In genomic region chr22:41096841-41097240, GRCh38 we compare ENCODE assay signal across 9 cellular contexts. TPM values are rescaled to one million over a fixed set of nuclear protein-coding genes. Genes with fewer than 3 reads are reported as not detected.
A peak's percentile ranks its signal among the peaks of the same experiment; 100 is the strongest.
DNase-seq lines count a peak whose midpoint lies in the region; ATAC-seq and TF ChIP-seq lines count a peak whose summit lies in the region.
"Had no signal": no experiment of that assay in that cellular context is flagged by ENCODE, and none has a peak within 500 bp of the region (broad histone marks: within the 10 kb centered on the region; RNA-seq: fewer than 3 reads in every experiment).

No MANE protein-coding gene starts in this region.

- DNase-seq in activated T-cell treated with anti-CD3 and anti-CD28 coated beads, Interleukin-2, amount 50 U/mL, for 72 hours: no peak
- DNase-seq in activated T-cell treated with anti-CD3 and anti-CD28 coated beads, Interleukin-2, amount 50 U/mL, for 48 hours: no peak
- DNase-seq in SK-N-MC (ENCODE audit: low read depth, low spot score) (no peak), fibroblast of peridontal ligament (ENCODE audit: extremely low read depth) (peak; percentile 61), foreskin fibroblast (no peak)
- DNase-seq in activated CD4-positive, CD25-positive, alpha-beta regulatory T cell (lab: John Stamatoyannopoulos, UW): no peak
- DNase-seq: posterior cingulate gyrus had no signal

- peak overlapping the region; percentile 22; the same call in 1 of the 2 replicates for H3K27ac ChIP-seq in SK-N-MC

- TF ChIP-seq CTCF in foreskin fibroblast (IDR thresholded peaks at IDR 0.05; ENCODE audit: low read depth, low read length): no peak

- H3K36me3 ChIP-seq in SK-N-MC (ENCODE audit: insufficient read depth, low read length) (peaks cover 24% of the 10 kb centered on the region), skeletal muscle satellite cell (ENCODE audit: insufficient read depth, low read length) (peaks cover 11% of the 10 kb centered on the region)

- H3K9me3 Mint-ChIP-seq in activated T-cell treated with anti-CD3 and anti-CD28 coated beads, Interleukin-2, amount 50 U/mL, for 72 hours: no peaks in the 10 kb centered on the region

- H3K36me3 Mint-ChIP-seq in activated T-cell treated with anti-CD3 and anti-CD28 coated beads, Interleukin-2, amount 50 U/mL, for 72 hours (ENCODE audit: insufficient read depth in 2 of 2): peaks cover 8 to 28% of the 10 kb centered on the region in 2 donors

- peak overlapping the region; percentile 81 to 96 for H3K4me3 Mint-ChIP-seq in activated T-cell treated with anti-CD3 and anti-CD28 coated beads, Interleukin-2, amount 50 U/mL, for 72 hours

- no peaks in the 10 kb centered on the region for H3K27me3 Mint-ChIP-seq in activated T-cell treated with anti-CD3 and anti-CD28 coated beads, Interleukin-2, amount 50 U/mL, for 72 hours (ENCODE audit: low read depth)

- H3K9ac ChIP-seq in SK-N-MC (ENCODE audit: insufficient read length): no peak overlapping the region
- H3K9ac ChIP-seq in skeletal muscle satellite cell (ENCODE audit: low read depth, low read length): no peak overlapping the region

- peaks cover 64% of the 10 kb centered on the region for H3K4me1 Mint-ChIP-seq in activated T-cell treated with anti-CD3 and anti-CD28 coated beads, Interleukin-2, amount 50 U/mL, for 72 hours (ENCODE audit: low read depth)

- H3K4me3 ChIP-seq in SK-N-MC (no peak overlapping the region), skeletal muscle satellite cell (ENCODE audit: low read length) (no peak overlapping the region), foreskin fibroblast (ENCODE audit: low read depth in 1 of 2, low read length in 2 of 2) (no peak overlapping the region)

- no peak for ATAC-seq in activated T-cell treated with anti-CD3 and anti-CD28 coated beads, Interleukin-2, amount 50 U/mL, for 72 hours (replicated peaks in 1 of 2)
- ATAC-seq in HG02852 (IDR thresholded peaks at IDR 0.05; ENCODE audit: unreplicated experiment): no peak

- no peaks in the 10 kb centered on the region for H3K9me3 ChIP-seq in SK-N-MC (ENCODE audit: low read depth, low read length)
- H3K9me3 ChIP-seq in skeletal muscle satellite cell (replicated peaks; ENCODE audit: low read length): no peaks in the 10 kb centered on the region

- peak overlapping the region; percentile 82 for H3K27ac Mint-ChIP-seq in activated T-cell treated with anti-CD3 and anti-CD28 coated beads, Interleukin-2, amount 50 U/mL, for 72 hours

- peaks cover 28% of the 10 kb centered on the region for H3K4me1 ChIP-seq in skeletal muscle satellite cell (ENCODE audit: control insufficient read depth, insufficient read depth, low read length)

- peak overlapping the region; percentile 85 for H3K4me2 ChIP-seq in skeletal muscle satellite cell (ENCODE audit: low read length)

- H3K27me3 ChIP-seq in skeletal muscle satellite cell (ENCODE audit: control insufficient read depth, insufficient read depth, low read length): no peaks in the 10 kb centered on the region

RNA-seq across cellular contexts. Expression of gene EP300, which starts 4.4 kb away (rescaled TPM):
- 10 to 100 TPM; 58.9 to 65.8 TPM for total RNA-seq in activated T-cell treated with anti-CD3 and anti-CD28 coated beads, Interleukin-2, amount 50 U/mL, for 72 hours
- total RNA-seq in skeletal muscle satellite cell (2012; rRNA removed): 38.2 and 43.1 TPM in 2 replicates
